In genomic region chr17:68484458-68484857, GRCh38 we compare ENCODE assay signal across 14 cellular contexts. TPM values are rescaled to one million over a fixed set of nuclear protein-coding genes. Genes with fewer than 3 reads are reported as not detected.
A peak's percentile ranks its signal among the peaks of the same experiment; 100 is the strongest.
DNase-seq lines count a peak whose midpoint lies in the region; ATAC-seq and TF ChIP-seq lines count a peak whose summit lies in the region.
"Had no signal": no experiment of that assay in that cellular context is flagged by ENCODE, and none has a peak within 500 bp of the region (broad histone marks: within the 10 kb centered on the region; RNA-seq: fewer than 3 reads in every experiment).

No MANE protein-coding gene starts in this region.

- peaks cover 11 to 13% of the 10 kb centered on the region in 2 donors for H3K4me1 ChIP-seq in adrenal gland (replicated peaks in 1 of 2)
- peaks cover 5 to 23% (median 9%) of the 10 kb centered on the region in 4 donors for H3K4me1 ChIP-seq in liver (ENCODE audit: control insufficient read depth in 4 of 4, insufficient read depth in 4 of 4, low read length in 3 of 4)
- H3K4me1 ChIP-seq: BE2C had no signal

- intact Hi-C loops in adrenal gland (cut with DNase I): no loop called here

- TF ChIP-seq RAD21 in liver (IDR thresholded peaks at IDR 0.05): no peak

- DNase-seq in adrenal gland (no peak), pons (ENCODE audit: low spot score) (peak; percentile 42), SW480 (ENCODE audit: low spot score) (no peak)
- no peak for DNase-seq in activated T-cell treated with anti-CD3 and anti-CD28 coated beads, Interleukin-2, amount 50 U/mL, for 1 hour
- DNase-seq: ACHN; BE2C; C1 segment of cervical spinal cord; CD4-positive, CD25-positive, alpha-beta regulatory T cell; CD8-positive, alpha-beta memory T cell; COR-L47; DMS 273 treated with DMSO at 0.1 percent for 48 hours; H9 had no signal

- no peak overlapping the region for H3K4me3 ChIP-seq in adrenal gland
- H3K4me3 ChIP-seq in liver (ENCODE audit: low read depth in 1 of 3, low read length in 3 of 3): no peak overlapping the region

- H3K27ac ChIP-seq in adrenal gland: peak overlapping the region in 4 of 5 donors; percentile 1 to 41 (median 12)
- H3K27ac ChIP-seq in liver (ENCODE audit: low read depth in 1 of 2, low read length in 2 of 2): peak overlapping the region; percentile 79 to 85

- no peaks in the 10 kb centered on the region for H3K9me3 ChIP-seq in adrenal gland (replicated peaks in 1 of 3)
- no peaks in the 10 kb centered on the region for H3K9me3 ChIP-seq in liver (ENCODE audit: control insufficient read depth in 4 of 4, low read length in 3 of 4)
- H3K9me3 ChIP-seq: BE2C had no signal

- no peak for ATAC-seq in HG03457 (IDR thresholded peaks at IDR 0.05; ENCODE audit: unreplicated experiment)

- H3K27me3 ChIP-seq in adrenal gland: no peaks in the 10 kb centered on the region
- H3K27me3 ChIP-seq in liver (ENCODE audit: control insufficient read depth in 4 of 4, insufficient read depth in 4 of 4, low read length in 3 of 4): no peaks in the 10 kb centered on the region

- no peak for TF ChIP-seq POLR2A in adrenal gland (IDR thresholded peaks at IDR 0.05)

- TF ChIP-seq CTCF in adrenal gland (IDR thresholded peaks at IDR 0.05): no peak
- TF ChIP-seq CTCF in liver (IDR thresholded peaks at IDR 0.05; ENCODE audit: low read depth, low read length, missing input control): no peak

- H3K9ac ChIP-seq in liver (ENCODE audit: low read depth in 1 of 2, low read length in 2 of 2): peak overlapping the region in 1 of 2 donors; percentile 1

- WGBS in adrenal gland, 4 donors: 26 to 38% (median 31%) methylated on average over 2 of the region's 2 CpGs
- WGBS in liver: 50% methylated on average over 2 of the region's 2 CpGs

- H3K36me3 ChIP-seq in adrenal gland (replicated peaks in 1 of 2) (no peaks in the 10 kb centered on the region), liver (ENCODE audit: control insufficient read depth in 4 of 4, insufficient read depth in 3 of 4, low read depth in 1 of 4, low read length in 3 of 4) (no peaks in the 10 kb centered on the region)
- H3K36me3 ChIP-seq: BE2C had no signal

TF ChIP-seq in liver, 16 proteins besides CTCF, POLR2A, EP300 and RAD21:
- TF ChIP-seq SP1 (IDR thresholded peaks at IDR 0.05): peak; percentile 50
- no peak for TF ChIP-seq GABPA (IDR thresholded peaks at IDR 0.05 in 1 of 2, conservative IDR thresholded peaks at IDR 0.05 in 1 of 2)
- TF ChIP-seq HNF4G (IDR thresholded peaks at IDR 0.05): peak; percentile 7
- TF ChIP-seq RXRA (IDR thresholded peaks at IDR 0.05): peak; percentile 68 to 71
- TF ChIP-seq FOXA1 (IDR thresholded peaks at IDR 0.05): no peak
- TF ChIP-seq FOXA2 (IDR thresholded peaks at IDR 0.05): no peak
- no peak for TF ChIP-seq ZBTB33 (IDR thresholded peaks at IDR 0.05)
- no peak for TF ChIP-seq REST (IDR thresholded peaks at IDR 0.05)
- no peak for TF ChIP-seq ATF3 (IDR thresholded peaks at IDR 0.05)
- peak; percentile 46 to 50 for TF ChIP-seq HNF4A (conservative IDR thresholded peaks at IDR 0.05)
- TF ChIP-seq EGR1 (IDR thresholded peaks at IDR 0.05; ENCODE audit: low read depth in 2 of 2): no peak
- peak in 1 of 2 donors; percentile 19 for TF ChIP-seq JUND (IDR thresholded peaks at IDR 0.05)
- TF ChIP-seq YY1 (IDR thresholded peaks at IDR 0.05): no peak
- TF ChIP-seq TAF1 (conservative IDR thresholded peaks at IDR 0.05): no peak
- no peak for TF ChIP-seq NR2F2 (IDR thresholded peaks at IDR 0.05)
- TF ChIP-seq MAX (IDR thresholded peaks at IDR 0.05): no peak

RNA-seq across cellular contexts. Expression of gene WIPI1, which starts 27.2 kb away (rescaled TPM):
- total RNA-seq in adrenal gland (100 to 1,000 TPM in 1 of 8 donors, 10 to 100 TPM in 7; 26.4 to 148 (median 51.0) TPM), liver (10 to 100 TPM; 37.9 to 48.6 TPM)
- polyA plus RNA-seq in adrenal gland (10 to 100 TPM; 19.3 to 38.2 (median 23.5) TPM), liver (10 to 100 TPM; 21.1 to 21.7 TPM)

RNA-seq across cellular contexts. Expression of gene PRKAR1A, which starts 27.8 kb away (rescaled TPM):
- total RNA-seq in adrenal gland (100 to 1,000 TPM; 138 to 467 (median 388) TPM), liver (100 to 1,000 TPM; 117 to 118 TPM)
- polyA plus RNA-seq in adrenal gland (100 to 1,000 TPM in 1 of 3 donors, 10 to 100 TPM in 2; 56.3 to 428 (median 84.1) TPM), liver (10 to 100 TPM; 55.6 to 91.2 TPM)
